11 cellular contexts compared by ENCODE assay signal in genomic region chr2:36362291-36362690, GRCh38. TPM values are rescaled to one million over a fixed set of nuclear protein-coding genes. Genes with fewer than 3 reads are reported as not detected.
DNase-seq lines count a peak whose midpoint lies in the region; ATAC-seq and TF ChIP-seq lines count a peak whose summit lies in the region.
"Had no signal": no experiment of that assay in that cellular context is flagged by ENCODE, and none has a peak within 500 bp of the region (broad histone marks: within the 10 kb centered on the region; RNA-seq: fewer than 3 reads in every experiment).

No MANE protein-coding gene starts in this region.

- ATAC-seq in lung (ENCODE audit: insufficient read depth, low FRiP score) (peak; percentile 12), HG03108 (IDR thresholded peaks at IDR 0.05; ENCODE audit: unreplicated experiment) (no peak)

- H3K27ac ChIP-seq in coronary artery (peak overlapping the region; percentile 54 to 80), lung (ENCODE audit: low read depth in 1 of 2, low read length in 1 of 2) (peak overlapping the region in 1 of 2 donors; percentile 59)
- H3K27ac ChIP-seq: BLaER1 treated with 17β-estradiol and CSF1 and Interleukin-3, amounts not matched to agents 10 nM and 100 nM had no signal

- peaks cover 9 to 30% of the 10 kb centered on the region in 2 donors for H3K4me1 ChIP-seq in lung (ENCODE audit: control insufficient read depth in 2 of 2, insufficient read depth in 2 of 2, low read length in 2 of 2)

- no peak for TF ChIP-seq CTCF in coronary artery (IDR thresholded peaks at IDR 0.05)
- TF ChIP-seq CTCF in lung (IDR thresholded peaks at IDR 0.05; ENCODE audit: control extremely low read depth, extremely low read depth): no peak

- H3K9me3 ChIP-seq in lung (ENCODE audit: control insufficient read depth in 2 of 2, insufficient read depth in 1 of 2, low read length in 1 of 2): no peaks in the 10 kb centered on the region
- H3K9me3 ChIP-seq: BLaER1 treated with 17β-estradiol and CSF1 and Interleukin-3, amounts not matched to agents 10 nM and 100 nM had no signal

- H3K4me3 ChIP-seq in coronary artery: peak overlapping the region; percentile 52
- no peak overlapping the region for H3K4me3 ChIP-seq in lung
- H3K4me3 ChIP-seq: BLaER1 treated with 17β-estradiol and CSF1 and Interleukin-3, amounts not matched to agents 10 nM and 100 nM had no signal

- 51 to 79% methylated on average over 3 of the region's 3 CpGs for WGBS in lung, 2 donors

- H3K36me3 ChIP-seq in lung (ENCODE audit: control insufficient read depth in 2 of 2, insufficient read depth in 2 of 2, low read length in 2 of 2): no peaks in the 10 kb centered on the region
- H3K36me3 ChIP-seq: BLaER1 treated with 17β-estradiol and CSF1 and Interleukin-3, amounts not matched to agents 10 nM and 100 nM had no signal

- DNase-seq in AG08396 (ENCODE audit: low spot score) (peak; percentile 49), NCI-H226 (peak; percentile 72), coronary artery (ENCODE audit: low spot score) (no peak), lung (ENCODE audit: low spot score) (no peak), NCI-H2227 (lab: John Stamatoyannopoulos, UW; ENCODE audit: unreplicated experiment) (no peak), hypothalamus (lab: John Stamatoyannopoulos, UW) (no peak), NCI-H774 (lab: John Stamatoyannopoulos, UW) (no peak)
- DNase-seq: activated CD4-positive, alpha-beta memory T cell treated with anti-CD3 and anti-CD28 coated beads, Interleukin-2, amount 10 ng/mL, durations not matched to agents 7 days and 5 days; NCI-H1436 treated with DMSO at 0.1 percent for 48 hours had no signal

- no peaks in the 10 kb centered on the region for H3K27me3 ChIP-seq in lung (ENCODE audit: control insufficient read depth, insufficient read depth)
- H3K27me3 ChIP-seq: BLaER1 treated with 17β-estradiol and CSF1 and Interleukin-3, amounts not matched to agents 10 nM and 100 nM had no signal

RNA-seq across cellular contexts. Expression of gene CRIM1, which starts 6.7 kb away (rescaled TPM):
- 100 to 1,000 TPM in 1 of 2 donors, 10 to 100 TPM in 1; 76.1 to 119 TPM for total RNA-seq in lung
- 10 to 100 TPM; 24.3 to 40.8 TPM for polyA plus RNA-seq in lung

Comparison
In these comparisons a context has a peak if more than half of its experiments do, and no peak if none do; other contexts are left out.
1. DNase-seq: peak in AG08396 (single experiment) and NCI-H226 (single experiment); none in coronary artery (single experiment), lung (single experiment), NCI-H2227 (single experiment), hypothalamus (0 of 51) and NCI-H774 (single experiment).